20 cellular contexts compared by ENCODE assay signal in genomic region chr4:5381981-5382441, GRCh38.
DNase-seq lines count a peak whose midpoint lies in the region; ATAC-seq, FAIRE-seq and TF ChIP-seq lines count a peak whose summit lies in the region.
"Had no signal": no experiment of that assay in that cellular context is flagged by ENCODE, and none has a peak within 500 bp of the region (broad histone marks: within the 10 kb centered on the region; RNA-seq: fewer than 3 reads in every experiment).

No MANE protein-coding gene starts in this region.

- BruUV-seq in IMR-90 (replicated peaks; lab: Mats Ljungman, UMichigan) (no TSS peak), K562 (replicated peaks; lab: Mats Ljungman, UMichigan) (no TSS peak)

- peak overlapping the region; percentile 95 for H2AK5ac ChIP-seq in IMR-90 (ENCODE audit: low read depth, low read length)
- H2AK5ac ChIP-seq in mesenchymal stem cell (ENCODE audit: low read length, severe bottlenecking): no peak overlapping the region

- H4K91ac ChIP-seq in IMR-90 (ENCODE audit: insufficient read depth, low read depth, low read length) (peak overlapping the region; percentile 99), mesenchymal stem cell (ENCODE audit: low read length) (no peak overlapping the region)

- TF ChIP-seq POLR2A in IMR-90 (IDR thresholded peaks at IDR 0.05; ENCODE audit: low read depth, low read length): 0 out of 2 replicates have a peak, but pooled peaks have one; percentile 11
- TF ChIP-seq POLR2A in K562 (conservative IDR thresholded peaks at IDR 0.05): no peak

- peak overlapping the region; percentile 97 for H2BK20ac ChIP-seq in IMR-90 (ENCODE audit: low read depth, low read length)

- H3K79me2 ChIP-seq in K562 (ENCODE audit: control insufficient read depth, insufficient read depth, low read length): no peaks in the 10 kb centered on the region

- H3K9ac ChIP-seq in IMR-90 (ENCODE audit: low read depth, low read length): peak overlapping the region; percentile 19; the same call in 1 of the 2 replicates
- no peak overlapping the region for H3K9ac ChIP-seq in K562 (ENCODE audit: insufficient read depth in 1 of 2, low read depth in 2 of 2, low read length in 2 of 2)
- no peak overlapping the region for H3K9ac ChIP-seq in mesenchymal stem cell (ENCODE audit: low read length)
- H3K9ac ChIP-seq: KMS-11 had no signal

- H2AK9ac ChIP-seq in IMR-90 (replicated peaks; ENCODE audit: low read depth, low read length, poor library complexity): peak overlapping the region; percentile 87

- intact Hi-C loops in IMR-90 (cut with micrococcal nuclease) (loop anchor here (5.0 to 10.0 kb wide), 3 partner anchors 330 to 443 kb away; partner anchors contain the start of gene STK32B), K562 (cut with micrococcal nuclease) (no loop called here)

- peak; percentile 70 for ATAC-seq in IMR-90 (ENCODE audit: low read depth)
- no peak for ATAC-seq in K562
- no peak for ATAC-seq in GM21576 (IDR thresholded peaks at IDR 0.05; ENCODE audit: unreplicated experiment)
- no peak for ATAC-seq in GM21528 (IDR thresholded peaks at IDR 0.05; ENCODE audit: low FRiP score, unreplicated experiment)
- ATAC-seq: mucosa of descending colon had no signal

- no peak for TF ChIP-seq EP300 in K562 (IDR thresholded peaks at IDR 0.05; ENCODE audit: low read length)

- H2BK5ac ChIP-seq in IMR-90 (ENCODE audit: low read depth, low read length, poor library complexity, severe bottlenecking) (peak overlapping the region; percentile 78), mesenchymal stem cell (ENCODE audit: low read depth, low read length, poor library complexity, severe bottlenecking) (no peak overlapping the region)

- H2AFZ ChIP-seq in IMR-90 (replicated peaks; ENCODE audit: low read length, poor library complexity) (peak overlapping the region; percentile 74), K562 (ENCODE audit: low read depth, low read length) (no peak overlapping the region), mesenchymal stem cell (ENCODE audit: low read depth, low read length) (no peak overlapping the region)

- H2BK12ac ChIP-seq in mesenchymal stem cell (ENCODE audit: low read length in 2 of 2): no peak overlapping the region

- no CpG with 5 or more reads among the region's 8 CpGs for whole genome bisulfite sequencing in IMR-90 (ENCODE audit: extremely low coverage in 2 of 2, insufficient read length in 1 of 2), 2 experiments
- 0% methylated on average over 8 of the region's 8 CpGs for WGBS in K562 (ENCODE audit: insufficient coverage, low coverage, missing lambda C conversion rate)
- 38% methylated on average over 8 of the region's 8 CpGs for WGBS in mesenchymal stem cell

- 0 out of 2 replicates have a peak, but pooled peaks cover 3% of the 10 kb centered on the region for H3K9me3 ChIP-seq in IMR-90 (ENCODE audit: control insufficient read depth, insufficient read depth, low read length)
- H3K9me3 ChIP-seq in K562 (replicated peaks; ENCODE audit: control insufficient read depth, insufficient read depth, low read depth, low read length): no peaks in the 10 kb centered on the region
- H3K9me3 ChIP-seq in mesenchymal stem cell (ENCODE audit: control insufficient read depth, low read length): no peaks in the 10 kb centered on the region
- H3K9me3 ChIP-seq: mucosa of descending colon, sigmoid colon had no signal

- FAIRE-seq in K562 (lab: Jason Lieb, UNC): no peak
- FAIRE-seq: D721Med had no signal

- H3K4me2 ChIP-seq in IMR-90 (ENCODE audit: low read depth, low read length) (peak overlapping the region; percentile 52), K562 (ENCODE audit: insufficient read depth, low read length) (no peak overlapping the region), mesenchymal stem cell (ENCODE audit: low read length, poor library complexity, severe bottlenecking) (no peak overlapping the region)
- H3K4me2 ChIP-seq: KMS-11 had no signal

- H3K79me1 ChIP-seq in IMR-90 (ENCODE audit: low read depth in 1 of 2, low read length in 2 of 2) (peaks cover 0 to 26% of the 10 kb centered on the region in 2 experiments; a peak in 2 of 4 replicates), mesenchymal stem cell (replicated peaks; ENCODE audit: low read length, poor library complexity, severe bottlenecking) (peaks cover 4% of the 10 kb centered on the region)

- H3K27me3 ChIP-seq in IMR-90 (ENCODE audit: control insufficient read depth, insufficient read depth, low read length) (no peaks in the 10 kb centered on the region), K562 (ENCODE audit: control insufficient read depth in 2 of 2, insufficient read depth in 2 of 2, low read length in 2 of 2) (no peaks in the 10 kb centered on the region; a peak in 2 of 5 replicates), mesenchymal stem cell (ENCODE audit: control insufficient read depth in 1 of 2, insufficient read depth in 1 of 2, low read length in 2 of 2) (no peaks in the 10 kb centered on the region)
- H3K27me3 ChIP-seq: sigmoid colon had no signal

- H2BK120ac ChIP-seq in IMR-90 (ENCODE audit: low read depth, low read length): peak overlapping the region; percentile 96
- no peak overlapping the region for H2BK120ac ChIP-seq in mesenchymal stem cell (ENCODE audit: low read depth, low read length)

- peak overlapping the region; percentile 87; the same call in 1 of the 2 replicates for H3K56ac ChIP-seq in IMR-90 (ENCODE audit: extremely low read depth, insufficient read depth, low read length)

- DNase-seq in AG08396 (ENCODE audit: low spot score) (peak; percentile 57), IMR-90 (peak; percentile 94), K562 (ENCODE audit: extremely low read depth in 1 of 4, low spot score in 3 of 4) (no peak), mesenchymal stem cell (peak; percentile 83), NCI-H524 treated with DMSO at 0.1 percent for 48 hours (lab: John Stamatoyannopoulos, UW) (no peak), KG1 (lab: John Stamatoyannopoulos, UW) (no peak)
- DNase-seq: activated CD4-positive, alpha-beta T cell treated with anti-CD3 and anti-CD28 coated beads, Interleukin-2, amount 50 U/mL, for 4 hours; activated naive CD4-positive, alpha-beta T cell treated with anti-CD3 and anti-CD28 coated beads, Interleukin-2, amount 50 U/mL, for 16 hours; activated T-cell treated with anti-CD3 and anti-CD28 coated beads, Interleukin-2, amount 50 U/mL, for 24 hours; effector CD8-positive, alpha-beta T cell; GOT3; mucosa of descending colon; NCI-H2171 treated with DMSO at 0.1 percent for 48 hours; nucleus accumbens; sigmoid colon; stimulated activated CD4-positive, alpha-beta T cell treated with anti-CD3 and anti-CD28 coated beads, Interleukin-4, amount 100 ng/mL, for 24 hours had no signal

- H3K4me1 ChIP-seq in IMR-90 (ENCODE audit: control insufficient read depth, insufficient read depth, low read length) (peaks cover 29% of the 10 kb centered on the region), K562 (replicated peaks in 1 of 2; ENCODE audit: control insufficient read depth in 2 of 2, insufficient read depth in 2 of 2, low read length in 2 of 2) (no peaks in the 10 kb centered on the region), mesenchymal stem cell (ENCODE audit: control insufficient read depth, insufficient read depth, low read depth, low read length) (peaks cover 13% of the 10 kb centered on the region)
- H3K4me1 ChIP-seq: sigmoid colon had no signal

- H3K4ac ChIP-seq in IMR-90 (ENCODE audit: low read depth, low read length) (peak overlapping the region; percentile 97), mesenchymal stem cell (ENCODE audit: low read depth in 1 of 2, low read length in 2 of 2) (no peak overlapping the region)

- H2BK15ac ChIP-seq in IMR-90 (ENCODE audit: low read depth, low read length): peak overlapping the region; percentile 68; the same call in 2 of the 3 replicates
- no peak overlapping the region for H2BK15ac ChIP-seq in mesenchymal stem cell (ENCODE audit: low read depth, poor library complexity, severe bottlenecking)

- H3K4me3 ChIP-seq in IMR-90 (ENCODE audit: insufficient read depth, low read depth, low read length) (no peak overlapping the region), K562 (no peak overlapping the region), mesenchymal stem cell (ENCODE audit: insufficient read depth in 1 of 2, low read depth in 1 of 2, low read length in 2 of 2) (no peak overlapping the region)
- H3K4me3 ChIP-seq: mucosa of descending colon, sigmoid colon had no signal

- H3K14ac ChIP-seq in IMR-90 (replicated peaks; ENCODE audit: low read depth, low read length): peak overlapping the region; percentile 80
- no peak overlapping the region for H3K14ac ChIP-seq in mesenchymal stem cell (ENCODE audit: low read length in 2 of 2)

- H3K9me1 ChIP-seq in IMR-90 (ENCODE audit: insufficient read depth, low read length) (peaks cover 27% of the 10 kb centered on the region), K562 (ENCODE audit: control insufficient read depth, insufficient read depth, low read length) (no peaks in the 10 kb centered on the region)

- TF ChIP-seq RAD21 in IMR-90 (IDR thresholded peaks at IDR 0.05; ENCODE audit: low read length): no peak
- TF ChIP-seq RAD21 in K562 (CRISPR knock-in tag; conservative IDR thresholded peaks at IDR 0.05 in 1 of 2, IDR thresholded peaks at IDR 0.05 in 1 of 2): no peak

- H3K23ac ChIP-seq in IMR-90 (ENCODE audit: low read depth, low read length) (peak overlapping the region; percentile 88), mesenchymal stem cell (ENCODE audit: low read length in 2 of 2) (no peak overlapping the region)

- H3K18ac ChIP-seq in IMR-90 (ENCODE audit: low read depth, low read length) (peak overlapping the region; percentile 95), mesenchymal stem cell (ENCODE audit: low read depth in 1 of 2, low read length in 2 of 2) (peak overlapping the region; percentile 18 to 33)

- no peak for TF ChIP-seq CTCF in IMR-90 (conservative IDR thresholded peaks at IDR 0.05; ENCODE audit: low read depth, low read length)
- TF ChIP-seq CTCF in K562 (IDR thresholded peaks at IDR 0.05 in 2 of 3, conservative IDR thresholded peaks at IDR 0.05 in 1 of 3; ENCODE audit: insufficient read depth in 2 of 3, low read depth in 1 of 3, low read length in 3 of 3): no peak

- H4K20me1 ChIP-seq in IMR-90 (ENCODE audit: insufficient read depth, low read length): no peaks in the 10 kb centered on the region
- no peaks in the 10 kb centered on the region for H4K20me1 ChIP-seq in K562 (replicated peaks; ENCODE audit: control insufficient read depth, insufficient read depth, low read length)

- dilution Hi-C loops in IMR-90 (cut with HindIII; ENCODE audit: low sequenced_read_pairs, unreplicated experiment): no loop called here

- H4K5ac ChIP-seq in IMR-90 (ENCODE audit: low read depth, low read length): peak overlapping the region; percentile 93

- H4K8ac ChIP-seq in IMR-90 (ENCODE audit: low read depth in 2 of 2, low read length in 2 of 2): peak overlapping the region; percentile 61 to 82
- peak overlapping the region; percentile 64 for H4K8ac ChIP-seq in mesenchymal stem cell (ENCODE audit: low read length)

- CTCF ChIA-PET in IMR-90 (lab: Yijun Ruan, JAX): interaction anchor here (0.9 to 2.7 kb wide), 2 partner anchors 10 to 17 kb away, joined by 4 to 10 read pairs; no protein-coding TSS in a partner anchor
- CTCF ChIA-PET in K562 (lab: Yijun Ruan, JAX; ENCODE audit: low intra/inter-chr PET ratio): no interaction called here

- H3K27ac ChIP-seq in IMR-90 (ENCODE audit: insufficient read depth, low read length) (peak overlapping the region; percentile 86), K562 (ENCODE audit: extremely low read depth, low read depth, low read length) (no peak overlapping the region), mesenchymal stem cell (ENCODE audit: low read length, poor library complexity, severe bottlenecking) (peak overlapping the region; percentile 61)
- H3K27ac ChIP-seq: KMS-11, sigmoid colon had no signal

- in situ Hi-C loops in IMR-90 (cut with MboI; ENCODE audit: low sequenced_read_pairs) (no loop called here), K562 (cut with MboI) (no loop called here)

- H3K36me3 ChIP-seq in IMR-90 (ENCODE audit: control insufficient read depth, insufficient read depth, low read length): no peaks in the 10 kb centered on the region
- no peaks in the 10 kb centered on the region for H3K36me3 ChIP-seq in K562 (ENCODE audit: control insufficient read depth, insufficient read depth, low read length)
- peaks cover 0 to 2% of the 10 kb centered on the region in 2 experiments for H3K36me3 ChIP-seq in mesenchymal stem cell (ENCODE audit: control insufficient read depth in 1 of 2, insufficient read depth in 2 of 2, low read depth in 1 of 2, low read length in 2 of 2)
- H3K36me3 ChIP-seq: sigmoid colon had no signal

- POLR2A ChIA-PET in IMR-90 (lab: Charles Lee; ENCODE audit: unreplicated experiment) (no interaction called here), K562 (lab: Yijun Ruan, JAX) (interaction anchor here (0.7 kb wide), 1 partner anchor 125 kb away, joined by 3 read pairs; no protein-coding TSS in a partner anchor)

Comparison
In these comparisons a context has a peak if more than half of its experiments do, and no peak if none do; other contexts are left out.
1. DNase-seq: peak in AG08396 (single experiment), IMR-90 (single experiment) and mesenchymal stem cell (single experiment); none in K562 (0 of 4), NCI-H524 treated with DMSO at 0.1 percent for 48 hours (single experiment) and KG1 (single experiment).